10 cellular contexts compared by ENCODE assay signal in the genomic region with DNA sequence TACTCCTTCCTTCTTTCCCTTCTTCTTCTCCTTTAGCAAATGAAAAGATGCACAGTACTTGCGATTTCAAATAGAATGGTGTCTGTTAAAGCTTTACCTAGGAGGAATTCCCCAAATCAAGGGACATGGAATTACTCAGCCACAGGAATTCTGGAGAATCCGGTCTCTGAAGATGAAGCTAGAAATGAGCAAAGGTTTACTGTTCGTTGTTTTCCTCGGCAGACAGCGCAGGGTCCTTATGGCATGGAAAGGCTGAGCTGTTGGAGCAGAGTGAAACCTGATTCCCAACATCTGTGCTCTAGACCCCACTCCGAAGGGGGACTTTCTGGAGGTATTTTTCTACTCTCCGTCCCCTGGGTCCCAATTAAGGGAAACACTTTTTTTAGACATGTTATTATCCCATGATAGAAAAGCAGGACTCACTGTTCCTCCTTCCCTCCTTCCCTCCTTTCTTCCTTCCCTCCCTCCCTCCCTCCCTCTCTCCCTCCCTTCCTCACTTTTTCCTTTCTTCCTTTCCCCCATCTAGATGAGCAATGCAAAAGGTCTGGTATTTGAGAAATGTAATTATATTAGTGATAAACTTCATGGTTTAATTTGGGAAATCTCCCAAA.
A peak's percentile ranks its signal among the peaks of the same experiment; 100 is the strongest.
DNase-seq lines count a peak whose midpoint lies in the region; TF ChIP-seq lines count a peak whose summit lies in the region.
"Had no signal": no experiment of that assay in that cellular context is flagged by ENCODE, and none has a peak within 500 bp of the region (broad histone marks: within the 10 kb centered on the region; RNA-seq: fewer than 3 reads in every experiment).

No MANE protein-coding gene starts in this region.

- no peak for TF ChIP-seq CTCF in AG10803 (conservative IDR thresholded peaks at IDR 0.05; ENCODE audit: low read length)
- no peak for TF ChIP-seq CTCF in Loucy (conservative IDR thresholded peaks at IDR 0.05; ENCODE audit: low read length)
- no peak for TF ChIP-seq CTCF in brain microvascular endothelial cell (IDR thresholded peaks at IDR 0.05; ENCODE audit: low read depth, low read length, missing control alignments)

- H3K4me3 ChIP-seq in AG10803 (ENCODE audit: low read length) = peak overlapping the region; percentile 33
- no peak overlapping the region for H3K4me3 ChIP-seq in Loucy (ENCODE audit: low read length, poor library complexity, severe bottlenecking)
- peak overlapping the region; percentile 29 for H3K4me3 ChIP-seq in brain microvascular endothelial cell (ENCODE audit: low read depth, low read length)
- H3K4me3 ChIP-seq: upper lobe of left lung had no signal

- in situ Hi-C loops in brain microvascular endothelial cell (cut with HindIII; ENCODE audit: low pct_ligation_motif_present, low sequenced_read_pairs) = no loop called here

- no peaks in the 10 kb centered on the region for H3K36me3 ChIP-seq in Loucy (ENCODE audit: insufficient read depth, low read length)
- no peaks in the 10 kb centered on the region for H3K36me3 ChIP-seq in brain microvascular endothelial cell (replicated peaks)
- H3K36me3 ChIP-seq: upper lobe of left lung had no signal

- H3K4me2 ChIP-seq in Loucy (ENCODE audit: low read depth, low read length, poor library complexity, severe bottlenecking) = peak overlapping the region; percentile 66

- H3K79me2 ChIP-seq in Loucy (ENCODE audit: insufficient read depth, low read length) = no peaks in the 10 kb centered on the region

- no peaks in the 10 kb centered on the region for H3K9me2 ChIP-seq in Loucy (replicated peaks; ENCODE audit: low read depth, low read length)

- no peaks in the 10 kb centered on the region for H3K9me3 ChIP-seq in Loucy (ENCODE audit: insufficient read depth, low read depth, low read length)
- H3K9me3 ChIP-seq: upper lobe of left lung had no signal

- no peak overlapping the region for H2AFZ ChIP-seq in Loucy (ENCODE audit: low read length)

- peak overlapping the region; percentile 28 for H3K9ac ChIP-seq in Loucy (ENCODE audit: low read depth, low read length, poor library complexity, severe bottlenecking)

- H3K27me3 ChIP-seq in Loucy (ENCODE audit: insufficient read depth, low read length, poor library complexity, severe bottlenecking) = no peaks in the 10 kb centered on the region
- H3K27me3 ChIP-seq in brain microvascular endothelial cell (replicated peaks) = no peaks in the 10 kb centered on the region

- peaks cover 12% of the 10 kb centered on the region for H3K4me1 ChIP-seq in Loucy (ENCODE audit: insufficient read depth, low read length, poor library complexity, severe bottlenecking)

- no peak overlapping the region for H3K27ac ChIP-seq in brain microvascular endothelial cell
- H3K27ac ChIP-seq: upper lobe of left lung had no signal

- H3F3A ChIP-seq in Loucy (ENCODE audit: low read depth) = no peaks in the 10 kb centered on the region

- DNase-seq in AG10803 (ENCODE audit: low read depth) = no peak
- peak; percentile 10 for DNase-seq in brain microvascular endothelial cell
- DNase-seq in left kidney (ENCODE audit: low read depth, low spot score) = peak; percentile 65
- no peak for DNase-seq in Ammon's horn (ENCODE audit: low spot score)
- DNase-seq in cerebellar nuclear complex (lab: John Stamatoyannopoulos, UW) = no peak
- DNase-seq in activated effector memory CD4-positive, alpha-beta T cell treated with anti-CD3 and anti-CD28 coated beads, Interleukin-2, amount 50 U/mL, for 16 hours = no peak
- no peak for DNase-seq in NCI-H187 (lab: John Stamatoyannopoulos, UW)
- DNase-seq: activated gamma-delta T cell had no signal

- no peaks in the 10 kb centered on the region for H4K20me1 ChIP-seq in Loucy (ENCODE audit: insufficient read depth, low read length, poor library complexity, severe bottlenecking)

Comparison
In these comparisons a context has a peak if more than half of its experiments do, and no peak if none do; other contexts are left out.
1. DNase-seq: peak in brain microvascular endothelial cell (single experiment) and left kidney (single experiment); none in AG10803 (single experiment), Ammon's horn (single experiment), cerebellar nuclear complex (0 of 2), activated effector memory CD4-positive, alpha-beta T cell treated with anti-CD3 and anti-CD28 coated beads, Interleukin-2, amount 50 U/mL, for 16 hours (single experiment) and NCI-H187 (0 of 2).